11 cellular contexts compared by ENCODE assay signal in genomic region chr17:64202683-64203430, GRCh38.
A peak's percentile ranks its signal among the peaks of the same experiment; 100 is the strongest.
DNase-seq lines count a peak whose midpoint lies in the region; ATAC-seq, FAIRE-seq and TF ChIP-seq lines count a peak whose summit lies in the region.
"Had no signal": no experiment of that assay in that cellular context is flagged by ENCODE, and none has a peak within 500 bp of the region (broad histone marks: within the 10 kb centered on the region; RNA-seq: fewer than 3 reads in every experiment).

No MANE protein-coding gene starts in this region.

- H3K27ac Mint-ChIP-seq in activated CD8-positive, alpha-beta memory T cell treated with anti-CD3 and anti-CD28 coated beads, Interleukin-2, amount 10 ng/mL, durations not matched to agents 7 days and 5 days, result no peak overlapping the region
- H3K27ac Mint-ChIP-seq: CD4-positive, alpha-beta T cell had no signal

- TF ChIP-seq CTCF in AG09309 (IDR thresholded peaks at IDR 0.05; ENCODE audit: control insufficient read depth, insufficient read depth, low read depth, low read length, missing control alignments), result peak; percentile 13
- TF ChIP-seq CTCF in dorsolateral prefrontal cortex (IDR thresholded peaks at IDR 0.05 in 54 of 56, conservative IDR thresholded peaks at IDR 0.05 in 2 of 56; ENCODE audit: low read depth in 1 of 56, partially characterized antibody in 56 of 56), result peak in 25 of 56 donors; percentile 6 to 48 (median 17)

- CTCF ChIA-PET in activated CD8-positive, alpha-beta memory T cell treated with anti-CD3 and anti-CD28 coated beads, Interleukin-2, amount 10 ng/mL, durations not matched to agents 7 days and 5 days (lab: Charles Lee), result interaction anchor here (0.6 to 1.0 kb wide), 2 partner anchors 36 to 177 kb away, joined by 3 read pairs; no protein-coding TSS in a partner anchor

- no peaks in the 10 kb centered on the region for H3K9me3 Mint-ChIP-seq in activated CD8-positive, alpha-beta memory T cell treated with anti-CD3 and anti-CD28 coated beads, Interleukin-2, amount 10 ng/mL, durations not matched to agents 7 days and 5 days (ENCODE audit: low read depth)
- H3K9me3 Mint-ChIP-seq: CD4-positive, alpha-beta T cell had no signal

- peak; percentile 87 for FAIRE-seq in RCC 7860 (lab: Jason Lieb, UNC)

- H3K4me3 Mint-ChIP-seq in activated CD8-positive, alpha-beta memory T cell treated with anti-CD3 and anti-CD28 coated beads, Interleukin-2, amount 10 ng/mL, durations not matched to agents 7 days and 5 days, result no peak overlapping the region
- H3K4me3 Mint-ChIP-seq: CD4-positive, alpha-beta T cell had no signal

- peaks cover 2% of the 10 kb centered on the region for H3K36me3 Mint-ChIP-seq in activated CD8-positive, alpha-beta memory T cell treated with anti-CD3 and anti-CD28 coated beads, Interleukin-2, amount 10 ng/mL, durations not matched to agents 7 days and 5 days

- H3K27me3 ChIP-seq in dorsolateral prefrontal cortex, result no peaks in the 10 kb centered on the region

- intact Hi-C loops in dorsolateral prefrontal cortex (cut with DNase I), result loop anchor here (1.0 to 5.0 kb wide), 3 partner anchors 46 to 59 kb away; partner anchors contain the start of gene TEX2 (in 2 of the 2)

- peak overlapping the region; percentile 77 to 98 (median 93) for H3K27ac ChIP-seq in dorsolateral prefrontal cortex

- no peaks in the 10 kb centered on the region for H3K27me3 Mint-ChIP-seq in activated CD8-positive, alpha-beta memory T cell treated with anti-CD3 and anti-CD28 coated beads, Interleukin-2, amount 10 ng/mL, durations not matched to agents 7 days and 5 days
- H3K27me3 Mint-ChIP-seq: CD4-positive, alpha-beta T cell had no signal

- H3K4me3 ChIP-seq in AG09309 (ENCODE audit: control insufficient read depth, low read depth, low read length), result no peak overlapping the region
- H3K4me3 ChIP-seq in dorsolateral prefrontal cortex, result peak overlapping the region in 18 of 59 donors; percentile 1 to 35 (median 12)

- peaks cover 20% of the 10 kb centered on the region for H3K4me1 Mint-ChIP-seq in activated CD8-positive, alpha-beta memory T cell treated with anti-CD3 and anti-CD28 coated beads, Interleukin-2, amount 10 ng/mL, durations not matched to agents 7 days and 5 days

- DNase-seq in AG09309 (ENCODE audit: low read depth), result no peak
- peak; percentile 85 for DNase-seq in RCC 7860 (ENCODE audit: low spot score)
- DNase-seq in dorsolateral prefrontal cortex, result peak; percentile 44 to 84 (median 78)
- peak; percentile 87 for DNase-seq in medulla oblongata (ENCODE audit: extremely low spot score)
- DNase-seq in NCI-H446 (lab: John Stamatoyannopoulos, UW), result no peak
- DNase-seq in activated CD8-positive, alpha-beta memory T cell treated with anti-CD3 and anti-CD28 coated beads, Interleukin-2, amount 10 ng/mL, durations not matched to agents 7 days and 5 days, result no peak
- DNase-seq: CD4-positive, alpha-beta T cell; NCI-H774; stimulated activated CD4-positive, alpha-beta T cell treated with anti-CD3 and anti-CD28 coated beads, Interleukin-4, amount 100 ng/mL, for 4 hours had no signal

- no peak for ATAC-seq in HG03460 (IDR thresholded peaks at IDR 0.05; ENCODE audit: unreplicated experiment)
- no peak for ATAC-seq in HG03565 (IDR thresholded peaks at IDR 0.05; ENCODE audit: unreplicated experiment)
- no peak for ATAC-seq in activated CD8-positive, alpha-beta memory T cell treated with anti-CD3 and anti-CD28 coated beads, Interleukin-2, amount 10 ng/mL, durations not matched to agents 7 days and 5 days

Comparison
In these comparisons a context has a peak if more than half of its experiments do, and no peak if none do; other contexts are left out.
1. DNase-seq: peak in RCC 7860 (single experiment), dorsolateral prefrontal cortex (10 of 10) and medulla oblongata (single experiment); none in AG09309 (single experiment), NCI-H446 (0 of 2) and activated CD8-positive, alpha-beta memory T cell treated with anti-CD3 and anti-CD28 coated beads, Interleukin-2, amount 10 ng/mL, durations not matched to agents 7 days and 5 days (single experiment).